ENCODE assay signal across 13 cellular contexts in genomic region chr19:13932911-13933393, GRCh38. TPM values are rescaled to one million over a fixed set of nuclear protein-coding genes. Genes with fewer than 3 reads are reported as not detected.
"Had no signal": no experiment of that assay in that cellular context is flagged by ENCODE, and none has a peak within 500 bp of the region (broad histone marks: within the 10 kb centered on the region; RNA-seq: fewer than 3 reads in every experiment).

No MANE protein-coding gene starts in this region.

- H3K4me3 ChIP-seq: adrenal gland, heart right ventricle, lower lobe of right lung, right atrium auricular region, tibial nerve had no signal

- H3K9me3 ChIP-seq: adrenal gland, heart right ventricle, lower lobe of right lung, right atrium auricular region, tibial nerve had no signal

- ATAC-seq: lower lobe of right lung; naive thymus-derived CD4-positive, alpha-beta T cell; stimulated activated effector memory CD8-positive, alpha-beta T cell treated with anti-CD3 and anti-CD28 coated beads, Interleukin-12 subunit alpha, Interleukin-12 subunit beta, amount 100 ng/mL, for 72 hours had no signal

- DNase-seq: activated naive CD4-positive, alpha-beta T cell treated with anti-CD3 and anti-CD28 coated beads, Interleukin-2, amount 50 U/mL, for 16 hours; adrenal gland; heart right ventricle; lower lobe of right lung; naive thymus-derived CD4-positive, alpha-beta T cell had no signal

- FAIRE-seq: colon, frontal cortex had no signal

- H3K27me3 ChIP-seq: adrenal gland had no signal

- H3K27ac ChIP-seq: adrenal gland, heart right ventricle, lower lobe of right lung, right atrium auricular region, tibial nerve had no signal

- H3K4me1 ChIP-seq: adrenal gland had no signal

RNA-seq across cellular contexts. Expression of gene PODNL1, which starts 5.3 kb away (rescaled TPM):
- total RNA-seq: kidney epithelial cell had no signal

RNA-seq across cellular contexts. Expression of gene NANOS3, which starts 56.0 kb away (rescaled TPM):
- total RNA-seq: fibroblast of lung, kidney epithelial cell, right atrium auricular region, subcutaneous adipose tissue, tibial nerve had no signal
- polyA plus RNA-seq: fibroblast of lung; naive thymus-derived CD4-positive, alpha-beta T cell had no signal
